In the genomic region with DNA sequence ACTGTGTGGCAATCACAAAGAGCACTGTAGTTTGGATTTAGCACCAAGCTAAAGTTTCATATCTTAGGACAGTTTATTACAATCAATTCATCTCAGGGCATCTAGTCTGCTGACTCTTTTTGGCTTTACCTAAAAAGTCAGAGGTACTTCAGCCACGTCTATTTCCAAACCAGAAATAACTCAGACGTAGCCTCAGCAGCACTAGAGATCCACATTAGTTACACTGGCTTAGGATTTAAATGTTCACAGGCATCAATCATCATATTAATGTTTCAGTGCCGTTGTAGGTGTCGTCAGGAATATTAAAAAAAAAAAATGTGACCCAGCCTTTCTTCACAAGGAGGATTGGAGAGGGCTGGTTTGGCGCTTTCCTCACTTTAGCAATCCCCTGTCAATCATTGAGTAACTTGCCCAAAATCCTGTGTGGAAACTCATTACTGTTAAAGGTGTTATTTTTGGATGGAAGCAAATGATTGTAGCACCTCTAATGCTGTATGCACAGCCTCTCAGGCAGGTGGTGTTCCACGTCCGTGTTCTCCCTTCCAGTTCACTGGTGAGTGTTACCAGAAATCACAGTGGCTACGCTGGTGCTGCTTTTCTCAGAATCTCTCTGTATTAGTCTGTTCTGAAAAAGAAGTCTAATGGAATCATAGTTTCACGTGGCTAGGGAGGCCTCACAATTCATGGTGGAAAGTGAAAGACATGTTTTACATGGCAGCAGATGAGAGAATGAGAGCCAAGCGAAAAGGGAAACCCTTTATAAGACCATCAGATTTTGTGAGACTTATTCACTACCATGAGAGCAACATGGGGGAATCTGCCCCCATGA, we compare ENCODE assay signal across 9 cellular contexts. TPM values are rescaled to one million over a fixed set of nuclear protein-coding genes. Genes with fewer than 3 reads are reported as not detected.
DNase-seq lines count a peak whose midpoint lies in the region; ATAC-seq and TF ChIP-seq lines count a peak whose summit lies in the region.
"Had no signal": no experiment of that assay in that cellular context is flagged by ENCODE, and none has a peak within 500 bp of the region (broad histone marks: within the 10 kb centered on the region; RNA-seq: fewer than 3 reads in every experiment).

No MANE protein-coding gene starts in this region.

- H2AFZ ChIP-seq in H9 (ENCODE audit: low read length) = no peak overlapping the region

- H3K36me3 Mint-ChIP-seq in H9 (ENCODE audit: insufficient read depth in 1 of 3, low read depth in 3 of 3) = 0 out of 7 replicates have a peak, but pooled peaks cover 0 to 3% (median 0%) of the 10 kb centered on the region in 3 experiments

- H4K8ac ChIP-seq in H9 (replicated peaks; ENCODE audit: insufficient read length, low read depth, low read length) = no peak overlapping the region

- in situ Hi-C loops in GM13977 (cut with MboI; ENCODE audit: low pct_unique_long_range_greater_than_20kb, low sequenced_read_pairs, unreplicated experiment) = no loop called here

- no peak overlapping the region for H3K56ac ChIP-seq in H9 (ENCODE audit: insufficient read length, low read depth, low read length)

- DNase-seq in GM13977 (ENCODE audit: low spot score) (peak; percentile 22), right atrium auricular region (ENCODE audit: low spot score) (no peak), aorta (no peak), NCI-H2029 (lab: John Stamatoyannopoulos, UW) (no peak), NCI-H2081 treated with DMSO at 0.1 percent for 48 hours (lab: John Stamatoyannopoulos, UW) (no peak), H9 (no peak)
- DNase-seq: upper lobe of left lung had no signal

- H3K4me1 ChIP-seq in right atrium auricular region (peaks cover 0 to 79% of the 10 kb centered on the region in 2 donors), aorta (ENCODE audit: control insufficient read depth in 1 of 2, insufficient read depth in 2 of 2, low read length in 2 of 2) (peaks cover 2 to 6% of the 10 kb centered on the region in 2 donors), H9 (ENCODE audit: insufficient read depth, low read length) (no peaks in the 10 kb centered on the region)

- peaks cover 4 to 8% of the 10 kb centered on the region in 2 experiments; a peak in 3 of 4 replicates for H3K4me1 Mint-ChIP-seq in H9

- H2BK20ac ChIP-seq in H9 (ENCODE audit: low read depth, low read length, poor library complexity, severe bottlenecking) = no peak overlapping the region

- peak overlapping the region in 1 of 3 experiments; percentile 11; a peak in 2 of 7 replicates for H3K27ac Mint-ChIP-seq in H9

- H3K79me2 ChIP-seq in H9 (ENCODE audit: insufficient read depth, low read length) = peaks cover 4% of the 10 kb centered on the region; the same call in 1 of the 2 replicates

- no peak overlapping the region for H3K4me3 Mint-ChIP-seq in H9

- TF ChIP-seq CTCF in GM13977 (IDR thresholded peaks at IDR 0.05; ENCODE audit: extremely low read depth, insufficient read depth, missing control alignments) = no peak
- TF ChIP-seq CTCF in right atrium auricular region (IDR thresholded peaks at IDR 0.05) = no peak
- no peak for TF ChIP-seq CTCF in H9 (conservative IDR thresholded peaks at IDR 0.05)

- intact Hi-C loops in aorta (cut with DNase I) = no loop called here

- no peaks in the 10 kb centered on the region for H3K23me2 ChIP-seq in H9 (ENCODE audit: insufficient read length, low read depth, low read length, poor library complexity, severe bottlenecking)

- H2AK5ac ChIP-seq in H9 (ENCODE audit: insufficient read length, low read length) = no peak overlapping the region

- peak overlapping the region; percentile 30 to 40 for H3K27ac ChIP-seq in right atrium auricular region
- H3K27ac ChIP-seq in aorta (ENCODE audit: low read depth in 1 of 2, low read length in 2 of 2) = no peak overlapping the region
- no peak overlapping the region for H3K27ac ChIP-seq in H9 (ENCODE audit: insufficient read length, low read depth, low read length)
- H3K27ac ChIP-seq: upper lobe of left lung had no signal

- no peak overlapping the region for H3K9ac ChIP-seq in H9 (ENCODE audit: extremely low read depth, insufficient read length, low read length)

- peaks cover 4% of the 10 kb centered on the region for H3K79me1 ChIP-seq in H9 (ENCODE audit: insufficient read depth, low read depth, low read length, poor library complexity, severe bottlenecking)

- no peak overlapping the region for H3K14ac ChIP-seq in H9 (ENCODE audit: insufficient read depth, low read length)

- H3K9me3 Mint-ChIP-seq in H9 = no peaks in the 10 kb centered on the region

- H3K36me3 ChIP-seq in right atrium auricular region = no peaks in the 10 kb centered on the region
- H3K36me3 ChIP-seq in aorta (ENCODE audit: control insufficient read depth in 1 of 2, insufficient read depth in 2 of 2, low read length in 1 of 2) = no peaks in the 10 kb centered on the region
- H3K36me3 ChIP-seq: upper lobe of left lung had no signal

- no peak overlapping the region for H4K5ac ChIP-seq in H9 (ENCODE audit: insufficient read length, low read depth, low read length)

- H2BK12ac ChIP-seq in H9 (ENCODE audit: insufficient read length, low read depth, low read length) = no peak overlapping the region

- H3K4ac ChIP-seq in H9 (ENCODE audit: low read depth, low read length) = no peak overlapping the region

- H4K91ac ChIP-seq in H9 (ENCODE audit: insufficient read length, low read depth, low read length) = no peak overlapping the region

- H3K4me2 ChIP-seq in H9 (ENCODE audit: insufficient read depth, insufficient read length, low read length) = no peak overlapping the region

- H3K27me3 Mint-ChIP-seq in H9 (ENCODE audit: low read depth) = no peaks in the 10 kb centered on the region

- no peak overlapping the region for H3K18ac ChIP-seq in H9 (ENCODE audit: insufficient read length, low read depth, low read length)

- H2BK5ac ChIP-seq in H9 (ENCODE audit: insufficient read length, low read length) = no peak overlapping the region

- H3K27me3 ChIP-seq in right atrium auricular region = no peaks in the 10 kb centered on the region
- H3K27me3 ChIP-seq in aorta (ENCODE audit: control insufficient read depth in 1 of 2, insufficient read depth in 2 of 2, low read length in 1 of 2) = no peaks in the 10 kb centered on the region
- no peaks in the 10 kb centered on the region for H3K27me3 ChIP-seq in H9 (ENCODE audit: insufficient read depth, low read length)
- H3K27me3 ChIP-seq: upper lobe of left lung had no signal

- WGBS in aorta, 2 donors = 47 to 55% methylated on average over 10 of the region's 10 CpGs
- WGBS in H9 (ENCODE audit: extremely low coverage, insufficient read length, low lambda C conversion rate) = no CpG with 5 or more reads among the region's 10 CpGs

- H2BK15ac ChIP-seq in H9 (ENCODE audit: low read depth, low read length) = no peak overlapping the region

- no peak overlapping the region for H3T11ph ChIP-seq in H9 (ENCODE audit: low read length)

- H3K9me3 ChIP-seq in right atrium auricular region (no peaks in the 10 kb centered on the region), aorta (ENCODE audit: control insufficient read depth, low read length) (no peaks in the 10 kb centered on the region), H9 (ENCODE audit: control insufficient read depth, low read depth, low read length) (no peaks in the 10 kb centered on the region)
- H3K9me3 ChIP-seq: upper lobe of left lung had no signal

- H4K20me1 ChIP-seq in H9 (ENCODE audit: control insufficient read depth, insufficient read depth, insufficient read length) = no peaks in the 10 kb centered on the region

- H2BK120ac ChIP-seq in H9 (ENCODE audit: low read depth, low read length, poor library complexity, severe bottlenecking) = no peak overlapping the region

- H3K4me3 ChIP-seq in right atrium auricular region (no peak overlapping the region), aorta (ENCODE audit: low read length in 2 of 2) (no peak overlapping the region)
- H3K4me3 ChIP-seq: upper lobe of left lung had no signal

- peak; percentile 91 for ATAC-seq in GM21390 (IDR thresholded peaks at IDR 0.05; ENCODE audit: unreplicated experiment)
- peak; percentile 82 for ATAC-seq in HG03457 (IDR thresholded peaks at IDR 0.05; ENCODE audit: unreplicated experiment)
- no peak for ATAC-seq in aorta (ENCODE audit: low FRiP score)

- no peak overlapping the region for H3K23ac ChIP-seq in H9 (ENCODE audit: insufficient read length, low read depth, low read length)

RNA-seq across cellular contexts. Expression of gene NEK7, which starts 45.4 kb away (rescaled TPM):
- total RNA-seq in right atrium auricular region (100 to 1,000 TPM; 168 to 228 TPM), aorta (100 to 1,000 TPM; 106 to 107 TPM), H9 (2021) (9.6 and 10.0 TPM in 2 replicates)
- polyA plus RNA-seq in aorta = 100 to 1,000 TPM in 1 of 2 donors, 10 to 100 TPM in 1; 60.1 to 164 TPM

Comparison
In these comparisons a context has a peak if more than half of its experiments do, and no peak if none do; other contexts are left out.
1. H3K27ac ChIP-seq: peak in right atrium auricular region (2 of 2); none in aorta (0 of 2) and H9 (single experiment).